Comparison of ENCODE assay signal across 10 cellular contexts in genomic region chr7:22663319-22663718, GRCh38.
DNase-seq lines count a peak whose midpoint lies in the region; ATAC-seq and TF ChIP-seq lines count a peak whose summit lies in the region.
"Had no signal": no experiment of that assay in that cellular context is flagged by ENCODE, and none has a peak within 500 bp of the region (broad histone marks: within the 10 kb centered on the region; RNA-seq: fewer than 3 reads in every experiment).

No MANE protein-coding gene starts in this region.

- no peak overlapping the region for H2AFZ ChIP-seq in HCT116 (ENCODE audit: low read depth, low read length, poor library complexity, severe bottlenecking)

- no peak overlapping the region for H3K4me2 ChIP-seq in HCT116 (ENCODE audit: low read length)

- H3K27me3 Mint-ChIP-seq in CD14-positive monocyte (ENCODE audit: low read depth in 3 of 3) (peaks cover 1 to 9% (median 3%) of the 10 kb centered on the region in 3 donors), memory B cell (no peaks in the 10 kb centered on the region)
- H3K27me3 Mint-ChIP-seq in activated T-helper 1 cell treated with anti-CD3 and anti-CD28 coated beads, Interleukin-12 subunit alpha, Interleukin-12 subunit beta, Interleukin-2, Interleukin-4 antibody, amounts not matched to agents 30 ng/mL and 10 ng/mL and 1 ng/mL, durations not matched to agents 14 hours and 24 hours and 36 hours (ENCODE audit: insufficient read depth), result peaks cover 18% of the 10 kb centered on the region

- H3K27ac Mint-ChIP-seq in CD14-positive monocyte (peak overlapping the region; percentile 51 to 93 (median 83)), memory B cell (peak overlapping the region; percentile 97)
- peak overlapping the region; percentile 54 for H3K27ac Mint-ChIP-seq in activated T-helper 1 cell treated with anti-CD3 and anti-CD28 coated beads, Interleukin-12 subunit alpha, Interleukin-12 subunit beta, Interleukin-2, Interleukin-4 antibody, amounts not matched to agents 30 ng/mL and 10 ng/mL and 1 ng/mL, durations not matched to agents 14 hours and 24 hours and 36 hours

- H3K27ac ChIP-seq in HCT116 (ENCODE audit: low read depth, low read length), result no peak overlapping the region
- no peak overlapping the region for H3K27ac ChIP-seq in Peyer's patch
- no peak overlapping the region for H3K27ac ChIP-seq in ovary
- H3K27ac ChIP-seq: thoracic aorta had no signal

- no peaks in the 10 kb centered on the region for H3K36me3 Mint-ChIP-seq in CD14-positive monocyte
- H3K36me3 Mint-ChIP-seq in activated T-helper 1 cell treated with anti-CD3 and anti-CD28 coated beads, Interleukin-12 subunit alpha, Interleukin-12 subunit beta, Interleukin-2, Interleukin-4 antibody, amounts not matched to agents 30 ng/mL and 10 ng/mL and 1 ng/mL, durations not matched to agents 14 hours and 24 hours and 36 hours (ENCODE audit: low read depth), result peaks cover 9% of the 10 kb centered on the region
- H3K36me3 Mint-ChIP-seq in memory B cell, result no peaks in the 10 kb centered on the region

- intact Hi-C loops in CD14-positive monocyte (cut with micrococcal nuclease), result loop anchor here (5.0 to 10.0 kb wide), 2 partner anchors 61 to 91 kb away; partner anchors contain the start of gene IL6 (in 2 of the 2)
- intact Hi-C loops in HCT116 (cut with micrococcal nuclease), result no loop called here
- intact Hi-C loops in activated T-helper 1 cell treated with anti-CD3 and anti-CD28 coated beads, Interleukin-12 subunit alpha, Interleukin-12 subunit beta, Interleukin-2, Interleukin-4 antibody, amounts not matched to agents 30 ng/mL and 10 ng/mL and 1 ng/mL, durations not matched to agents 14 hours and 24 hours and 36 hours (cut with micrococcal nuclease), result loop anchor here (1.0 to 2.0 kb wide), 4 partner anchors 14 to 63 kb away; partner anchors contain the start of gene IL6
- intact Hi-C loops in ovary (cut with DNase I), result no loop called here

- no TSS peak for BruUV-seq in HCT116 (replicated peaks; lab: Mats Ljungman, UMichigan)

- TF ChIP-seq POLR2A in HCT116 (IDR thresholded peaks at IDR 0.05; ENCODE audit: borderline replicate concordance, extremely low read depth, insufficient read depth, insufficient read length) (no peak), Peyer's patch (IDR thresholded peaks at IDR 0.05) (no peak), ovary (IDR thresholded peaks at IDR 0.05) (no peak)

- H3K9me3 Mint-ChIP-seq in CD14-positive monocyte (peaks cover 0 to 12% (median 0%) of the 10 kb centered on the region in 7 donors), memory B cell (no peaks in the 10 kb centered on the region)
- peaks cover 7% of the 10 kb centered on the region for H3K9me3 Mint-ChIP-seq in activated T-helper 1 cell treated with anti-CD3 and anti-CD28 coated beads, Interleukin-12 subunit alpha, Interleukin-12 subunit beta, Interleukin-2, Interleukin-4 antibody, amounts not matched to agents 30 ng/mL and 10 ng/mL and 1 ng/mL, durations not matched to agents 14 hours and 24 hours and 36 hours

- no peaks in the 10 kb centered on the region for H3K9me2 ChIP-seq in HCT116 (ENCODE audit: insufficient read depth)

- no peaks in the 10 kb centered on the region for H3K79me2 ChIP-seq in HCT116 (ENCODE audit: insufficient read depth, low read length)

- H3K4me1 Mint-ChIP-seq in CD14-positive monocyte (peaks cover 51% of the 10 kb centered on the region), memory B cell (peaks cover 51% of the 10 kb centered on the region)
- peaks cover 48% of the 10 kb centered on the region for H3K4me1 Mint-ChIP-seq in activated T-helper 1 cell treated with anti-CD3 and anti-CD28 coated beads, Interleukin-12 subunit alpha, Interleukin-12 subunit beta, Interleukin-2, Interleukin-4 antibody, amounts not matched to agents 30 ng/mL and 10 ng/mL and 1 ng/mL, durations not matched to agents 14 hours and 24 hours and 36 hours (ENCODE audit: low read depth)

- TF ChIP-seq CTCF in CD14-positive monocyte (IDR thresholded peaks at IDR 0.05) (no peak), HCT116 (IDR thresholded peaks at IDR 0.05 in 2 of 3, conservative IDR thresholded peaks at IDR 0.05 in 1 of 3; ENCODE audit: borderline replicate concordance in 1 of 3, insufficient read depth in 1 of 3, low read depth in 2 of 3, low read length in 2 of 3) (no peak), Peyer's patch (IDR thresholded peaks at IDR 0.05) (no peak), ovary (IDR thresholded peaks at IDR 0.05) (no peak)

- H3K27me3 ChIP-seq in HCT116 (ENCODE audit: insufficient read depth, low read length) (no peaks in the 10 kb centered on the region), Peyer's patch (no peaks in the 10 kb centered on the region), ovary (no peaks in the 10 kb centered on the region)

- H3K9me3 ChIP-seq in HCT116 (ENCODE audit: control insufficient read depth in 1 of 2, insufficient read depth in 1 of 2, low read depth in 1 of 2, low read length in 2 of 2), result no peaks in the 10 kb centered on the region
- H3K9me3 ChIP-seq in Peyer's patch, result no peaks in the 10 kb centered on the region
- no peaks in the 10 kb centered on the region for H3K9me3 ChIP-seq in ovary
- H3K9me3 ChIP-seq: thoracic aorta had no signal

- CTCF ChIA-PET in HCT116 (lab: Charles Lee), result interaction anchor here (0.6 kb wide), 1 partner anchor 101 kb away, joined by 3 read pairs; no protein-coding TSS in a partner anchor

- DNase-seq in CD14-positive monocyte (ENCODE audit: low spot score) (no peak), HCT116 (ENCODE audit: low read depth, low spot score) (no peak), memory B cell (ENCODE audit: low spot score in 2 of 2) (no peak), NCI-H2171 treated with DMSO at 0.1 percent for 48 hours (lab: John Stamatoyannopoulos, UW) (no peak), Peyer's patch (no peak), ovary (no peak)
- DNase-seq in activated T-helper 1 cell treated with anti-CD3 and anti-CD28 coated beads, Interleukin-12 subunit alpha, Interleukin-12 subunit beta, Interleukin-2, Interleukin-4 antibody, amounts not matched to agents 30 ng/mL and 10 ng/mL and 1 ng/mL, durations not matched to agents 14 hours and 24 hours and 36 hours (ENCODE audit: low spot score), result no peak
- DNase-seq: NCI-H1436 treated with DMSO at 0.1 percent for 48 hours had no signal

- H3K36me3 ChIP-seq in HCT116 (ENCODE audit: control insufficient read depth in 1 of 2, insufficient read depth in 2 of 2, low read length in 2 of 2), result no peaks in the 10 kb centered on the region
- H3K36me3 ChIP-seq in Peyer's patch, result no peaks in the 10 kb centered on the region
- no peaks in the 10 kb centered on the region for H3K36me3 ChIP-seq in ovary
- H3K36me3 ChIP-seq: thoracic aorta had no signal

- ATAC-seq in HCT116 (no peak), memory B cell (ENCODE audit: low read depth) (no peak), HG03469 (IDR thresholded peaks at IDR 0.05; ENCODE audit: unreplicated experiment) (no peak)

- peaks cover 0 to 18% of the 10 kb centered on the region in 2 experiments; a peak in 3 of 4 replicates for H3K4me1 ChIP-seq in HCT116 (ENCODE audit: control insufficient read depth in 1 of 2, insufficient read depth in 2 of 2, low read length in 2 of 2)
- H3K4me1 ChIP-seq in Peyer's patch, result no peaks in the 10 kb centered on the region
- H3K4me1 ChIP-seq in ovary (ENCODE audit: insufficient read depth), result no peaks in the 10 kb centered on the region

- H3K4me3 Mint-ChIP-seq in CD14-positive monocyte (peak overlapping the region; percentile 35 to 44), memory B cell (no peak overlapping the region)
- H3K4me3 Mint-ChIP-seq in activated T-helper 1 cell treated with anti-CD3 and anti-CD28 coated beads, Interleukin-12 subunit alpha, Interleukin-12 subunit beta, Interleukin-2, Interleukin-4 antibody, amounts not matched to agents 30 ng/mL and 10 ng/mL and 1 ng/mL, durations not matched to agents 14 hours and 24 hours and 36 hours, result no peak overlapping the region

- RAD21 ChIA-PET in HCT116 (lab: Charles Lee; ENCODE audit: low non-redundant PET in 1 of 2, low total read pairs in 2 of 2, uncharacterized antibody in 2 of 2, unreplicated experiment in 2 of 2), result no interaction called here

- WGBS in ovary, 3 donors, result 59 to 70% (median 69%) methylated on average over 2 of the region's 2 CpGs

- no peak overlapping the region for H3K4me3 ChIP-seq in HCT116 (replicated peaks in 1 of 2; ENCODE audit: low read depth in 1 of 2, low read length in 2 of 2)
- H3K4me3 ChIP-seq in Peyer's patch, result no peak overlapping the region
- no peak overlapping the region for H3K4me3 ChIP-seq in ovary
- H3K4me3 ChIP-seq: thoracic aorta had no signal

- no peak for TF ChIP-seq RAD21 in HCT116 (IDR thresholded peaks at IDR 0.05; ENCODE audit: low read depth)

- POLR2A ChIA-PET in HCT116 (lab: Charles Lee), result no interaction called here

- no peaks in the 10 kb centered on the region for H4K20me1 ChIP-seq in HCT116 (ENCODE audit: insufficient read depth)

- TF ChIP-seq EP300 in ovary (IDR thresholded peaks at IDR 0.05), result no peak

- no peak overlapping the region for H3K9ac ChIP-seq in HCT116 (ENCODE audit: low read length)

TF ChIP-seq in HCT116, 20 proteins besides CTCF, POLR2A, EP300 and RAD21:
- TF ChIP-seq EZH2phosphoT487 (IDR thresholded peaks at IDR 0.05; ENCODE audit: borderline replicate concordance), result no peak
- TF ChIP-seq CEBPB (IDR thresholded peaks at IDR 0.05; ENCODE audit: low read depth), result 0 out of 2 replicates have a peak, but pooled peaks have one; percentile 23

Comparison
In these comparisons a context has a peak if more than half of its experiments do, and no peak if none do; other contexts are left out.
1. H3K4me3 Mint-ChIP-seq: peak in CD14-positive monocyte (2 of 2); none in activated T-helper 1 cell treated with anti-CD3 and anti-CD28 coated beads, Interleukin-12 subunit alpha, Interleukin-12 subunit beta, Interleukin-2, Interleukin-4 antibody, amounts not matched to agents 30 ng/mL and 10 ng/mL and 1 ng/mL, durations not matched to agents 14 hours and 24 hours and 36 hours (single experiment) and memory B cell (single experiment).
2. intact Hi-C loops: an anchor here in CD14-positive monocyte (5.0 to 10.0 kb wide) and activated T-helper 1 cell treated with anti-CD3 and anti-CD28 coated beads, Interleukin-12 subunit alpha, Interleukin-12 subunit beta, Interleukin-2, Interleukin-4 antibody, amounts not matched to agents 30 ng/mL and 10 ng/mL and 1 ng/mL, durations not matched to agents 14 hours and 24 hours and 36 hours (1.0 to 2.0 kb wide); none called in HCT116 and ovary.
3. Peak in every context shown above with its lines, with median percentiles within 50 percentile points of each other: H3K27ac Mint-ChIP-seq.